28 cellular contexts compared by ENCODE assay signal in genomic region chr11:4049006-4049405, GRCh38. TPM values are rescaled to one million over a fixed set of nuclear protein-coding genes. Genes with fewer than 3 reads are reported as not detected.
DNase-seq lines count a peak whose midpoint lies in the region; ATAC-seq, FAIRE-seq and TF ChIP-seq lines count a peak whose summit lies in the region.
"Had no signal": no experiment of that assay in that cellular context is flagged by ENCODE, and none has a peak within 500 bp of the region (broad histone marks: within the 10 kb centered on the region; RNA-seq: fewer than 3 reads in every experiment).

No MANE protein-coding gene starts in this region.

- H3K4me3 ChIP-seq in HepG2 (replicated peaks in 1 of 3; ENCODE audit: insufficient read depth in 1 of 3, low read depth in 2 of 3, low read length in 3 of 3) (no peak overlapping the region), right lobe of liver (no peak overlapping the region), K562 (no peak overlapping the region)
- H3K4me3 ChIP-seq: body of pancreas, esophagus squamous epithelium, gastrocnemius medialis, hepatocyte, neural progenitor cell, SJSA1, suprapubic skin had no signal

- 0 out of 2 replicates have a peak, but pooled peaks cover 5% of the 10 kb centered on the region for H4K20me1 ChIP-seq in HepG2 (ENCODE audit: insufficient read depth, low read length)
- H4K20me1 ChIP-seq in K562 (replicated peaks; ENCODE audit: control insufficient read depth, insufficient read depth, low read length): no peaks in the 10 kb centered on the region

- H3K4me1 ChIP-seq in HepG2 (ENCODE audit: insufficient read depth, low read length) (peaks cover 25% of the 10 kb centered on the region), right lobe of liver (peaks cover 0 to 13% (median 7%) of the 10 kb centered on the region in 4 donors), K562 (replicated peaks in 1 of 2; ENCODE audit: control insufficient read depth in 2 of 2, insufficient read depth in 2 of 2, low read length in 2 of 2) (peaks cover 0 to 8% of the 10 kb centered on the region in 2 experiments; a peak in 2 of 5 replicates)
- H3K4me1 ChIP-seq: body of pancreas, neural progenitor cell had no signal

- H3K9ac ChIP-seq in HepG2 (ENCODE audit: insufficient read depth, low read depth, low read length): no peak overlapping the region
- H3K9ac ChIP-seq in K562 (ENCODE audit: insufficient read depth in 1 of 2, low read depth in 2 of 2, low read length in 2 of 2): no peak overlapping the region
- H3K9ac ChIP-seq: neural progenitor cell had no signal

- ATAC-seq in HepG2 (no peak), right lobe of liver (no peak), K562 (no peak)
- ATAC-seq: activated T-cell treated with anti-CD3 and anti-CD28 coated beads, Interleukin-2, amount 50 U/mL, for 4 hours; body of pancreas; gastrocnemius medialis; Panc1; sciatic nerve had no signal

- POLR2A ChIA-PET in HepG2 (lab: Yijun Ruan, JAX): interaction anchor here (1.2 kb wide), 1 partner anchor 11 kb away, joined by 3 read pairs; no protein-coding TSS in a partner anchor
- POLR2A ChIA-PET in K562 (lab: Yijun Ruan, JAX): interaction anchor here (0.6 to 0.7 kb wide), 4 partner anchors 10 to 93 kb away, joined by 3 to 5 read pairs (median 4); no protein-coding TSS in a partner anchor

- DNase-seq in HepG2 (ENCODE audit: low spot score) (no peak), right lobe of liver (no peak), OCI-M1 (lab: John Stamatoyannopoulos, UW) (peak; percentile 68), K562 (ENCODE audit: extremely low read depth in 1 of 4, low spot score in 3 of 4) (no peak), NCI-H2196 (lab: John Stamatoyannopoulos, UW; ENCODE audit: unreplicated experiment) (no peak), HuH-7.5 (ENCODE audit: low spot score) (no peak), C1 segment of cervical spinal cord (lab: John Stamatoyannopoulos, UW) (no peak)
- no peak for DNase-seq in stimulated activated CD4-positive, alpha-beta T cell treated with anti-CD3 and anti-CD28 coated beads, Interleukin-12 subunit alpha, Interleukin-12 subunit beta, amount 100 ng/mL, for 4 hours
- DNase-seq: activated CD8-positive, alpha-beta memory T cell treated with anti-CD3 and anti-CD28 coated beads for 24 hours; activated T-cell treated with anti-CD3 and anti-CD28 coated beads, Interleukin-2, amount 50 U/mL, for 4 hours; CD4-positive, alpha-beta T cell; dermis blood vessel endothelial cell; esophagus squamous epithelium; gastrocnemius medialis; GOT3; NCI-H1417; NCI-H2081 treated with DMSO at 0.1 percent for 48 hours; posterior cingulate gyrus; stimulated activated CD4-positive, alpha-beta T cell treated with anti-CD3 and anti-CD28 coated beads, Interleukin-4, amount 100 ng/mL, for 4 hours; stimulated activated naive B cell treated with anti-CD40 and anti-IgM and Interleukin-4, amounts not matched to agents 10 μg/mL and 1 μg/mL and 100 μg/mL, for 72 hours had no signal

- intact Hi-C loops in HepG2 (cut with micrococcal nuclease; ENCODE audit: unreplicated experiment) (no loop called here), right lobe of liver (cut with DNase I) (no loop called here), K562 (cut with micrococcal nuclease) (no loop called here)

- CTCF ChIA-PET in HepG2 (lab: Yijun Ruan, JAX; ENCODE audit: low intra/inter-chr PET ratio, low total read pairs): no interaction called here
- CTCF ChIA-PET in K562 (lab: Yijun Ruan, JAX; ENCODE audit: low intra/inter-chr PET ratio): no interaction called here

- TF ChIP-seq EP300 in HepG2 (IDR thresholded peaks at IDR 0.05; ENCODE audit: low read depth in 2 of 2, low read length in 2 of 2) (no peak), HepG2 (CRISPR knock-in tag; IDR thresholded peaks at IDR 0.05; ENCODE audit: borderline replicate concordance) (no peak), K562 (IDR thresholded peaks at IDR 0.05; ENCODE audit: low read length) (no peak)

- TF ChIP-seq RAD21 in HepG2 (CRISPR knock-in tag; IDR thresholded peaks at IDR 0.05): no peak
- no peak for TF ChIP-seq RAD21 in K562 (CRISPR knock-in tag; conservative IDR thresholded peaks at IDR 0.05 in 1 of 2, IDR thresholded peaks at IDR 0.05 in 1 of 2)

- WGBS in HepG2 (ENCODE audit: low lambda C conversion rate): 97% methylated on average over 4 of the region's 4 CpGs
- 55% methylated on average over 3 of the region's 4 CpGs for WGBS in right lobe of liver (ENCODE audit: insufficient coverage, low coverage, low lambda C conversion rate, missing lambda C conversion rate)
- WGBS in K562 (ENCODE audit: insufficient coverage, low coverage, missing lambda C conversion rate): 68% methylated on average over 2 of the region's 4 CpGs

- H3K9me3 ChIP-seq in HepG2 (ENCODE audit: low read length) (no peaks in the 10 kb centered on the region), right lobe of liver (no peaks in the 10 kb centered on the region), K562 (replicated peaks; ENCODE audit: control insufficient read depth, insufficient read depth, low read depth, low read length) (no peaks in the 10 kb centered on the region)
- H3K9me3 ChIP-seq: body of pancreas, esophagus squamous epithelium, gastrocnemius medialis, SJSA1, suprapubic skin had no signal

- TF ChIP-seq CTCF in HepG2 (CRISPR knock-in tag; IDR thresholded peaks at IDR 0.05) (no peak), right lobe of liver (IDR thresholded peaks at IDR 0.05) (no peak), K562 (IDR thresholded peaks at IDR 0.05 in 2 of 3, conservative IDR thresholded peaks at IDR 0.05 in 1 of 3; ENCODE audit: insufficient read depth in 2 of 3, low read depth in 1 of 3, low read length in 3 of 3) (no peak)

- no peaks in the 10 kb centered on the region for H3K9me1 ChIP-seq in K562 (ENCODE audit: control insufficient read depth, insufficient read depth, low read length)

- BruUV-seq in HepG2 (replicated peaks; lab: Mats Ljungman, UMichigan) (no TSS peak), K562 (replicated peaks; lab: Mats Ljungman, UMichigan) (no TSS peak)

- H2AFZ ChIP-seq in HepG2 (ENCODE audit: low read length) (no peak overlapping the region), K562 (ENCODE audit: low read depth, low read length) (no peak overlapping the region)
- H2AFZ ChIP-seq: hepatocyte, neural progenitor cell had no signal

- H3K4me2 ChIP-seq in HepG2 (ENCODE audit: low read depth, low read length) (no peak overlapping the region), K562 (ENCODE audit: insufficient read depth, low read length) (no peak overlapping the region)
- H3K4me2 ChIP-seq: hepatocyte, neural progenitor cell had no signal

- in situ Hi-C loops in HepG2 (cut with HindIII; ENCODE audit: extremely low pct_ligation_motif_present, low pct_unique_long_range_greater_than_20kb): no loop called here
- in situ Hi-C loops in K562 (cut with MboI): no loop called here

- FAIRE-seq in HepG2 (lab: Jason Lieb, UNC): no peak
- FAIRE-seq in K562 (lab: Jason Lieb, UNC): no peak

- H3K27me3 ChIP-seq in HepG2 (ENCODE audit: control insufficient read depth in 1 of 2, insufficient read depth in 2 of 2, low read length in 2 of 2) (no peaks in the 10 kb centered on the region), right lobe of liver (no peaks in the 10 kb centered on the region), K562 (ENCODE audit: control insufficient read depth in 2 of 2, insufficient read depth in 2 of 2, low read length in 2 of 2) (no peaks in the 10 kb centered on the region)
- H3K27me3 ChIP-seq: body of pancreas, esophagus squamous epithelium, gastrocnemius medialis, hepatocyte, neural progenitor cell, SJSA1, suprapubic skin had no signal

- H3K36me3 ChIP-seq in HepG2 (replicated peaks in 1 of 2; ENCODE audit: control insufficient read depth in 1 of 2, insufficient read depth in 2 of 2, low read length in 2 of 2): peaks cover 1 to 4% of the 10 kb centered on the region in 2 experiments; a peak in 4 of 5 replicates
- no peaks in the 10 kb centered on the region for H3K36me3 ChIP-seq in right lobe of liver
- H3K36me3 ChIP-seq in K562 (ENCODE audit: control insufficient read depth, insufficient read depth, low read length): no peaks in the 10 kb centered on the region
- H3K36me3 ChIP-seq: gastrocnemius medialis, neural progenitor cell, suprapubic skin had no signal

- no peak overlapping the region for H3K27ac ChIP-seq in HepG2 (ENCODE audit: extremely low read length, insufficient read depth, low read length)
- H3K27ac ChIP-seq in right lobe of liver: no peak overlapping the region
- no peak overlapping the region for H3K27ac ChIP-seq in K562 (ENCODE audit: extremely low read depth, low read depth, low read length)
- H3K27ac ChIP-seq: 22Rv1, body of pancreas, esophagus squamous epithelium, hepatocyte, neural progenitor cell, SJSA1, suprapubic skin had no signal

- no peak for TF ChIP-seq POLR2A in HepG2 (IDR thresholded peaks at IDR 0.05; ENCODE audit: insufficient read depth in 1 of 2, low read depth in 2 of 2, low read length in 2 of 2)
- no peak for TF ChIP-seq POLR2A in right lobe of liver (IDR thresholded peaks at IDR 0.05)
- TF ChIP-seq POLR2A in K562 (conservative IDR thresholded peaks at IDR 0.05): no peak

- H3K79me2 ChIP-seq in HepG2 (ENCODE audit: insufficient read depth, low read length) (no peaks in the 10 kb centered on the region), K562 (ENCODE audit: control insufficient read depth, insufficient read depth, low read length) (0 out of 3 replicates have a peak, but pooled peaks cover 2% of the 10 kb centered on the region)
- H3K79me2 ChIP-seq: hepatocyte had no signal

RNA-seq across cellular contexts. Expression of gene RRM1, which starts 45.6 kb away (rescaled TPM):
- total RNA-seq in HepG2 (2016; rRNA removed; fragmentation: Illumina TruSeq; extraction: Trizol) (108 and 168 TPM in 2 replicates), right lobe of liver (10 to 100 TPM; 14.0 to 24.3 (median 16.7) TPM), K562 (2014; rRNA removed) (118 and 134 TPM in 2 replicates), K562 (2014; rRNA removed; fragmentation: Illumina TruSeq; extraction: Trizol) (194 and 206 TPM in 2 replicates), K562 (2015; rRNA removed; fragmentation: Illumina TruSeq; extraction: Trizol) (156 and 163 TPM in 2 replicates), K562 (2021) (162 and 163 TPM in 2 replicates)
- total RNA-seq in HepG2 (2016; cell fraction: cytosol; rRNA removed; fragmentation: Illumina TruSeq; extraction: Trizol; ENCODE audit: low read depth): 9.2 and 12.3 TPM in 2 replicates
- total RNA-seq in HepG2 (2016; cell fraction: insoluble cytoplasmic fraction; rRNA removed; fragmentation: Illumina TruSeq; extraction: Trizol): 109 and 177 TPM in 2 replicates
- 21.5 and 26.6 TPM in 2 replicates for total RNA-seq in HepG2 (2016; cell fraction: membrane; rRNA removed; fragmentation: Illumina TruSeq; extraction: Trizol)
- 49.7 and 51.5 TPM in 2 replicates for total RNA-seq in HepG2 (2016; cell fraction: nucleus; rRNA removed; fragmentation: Illumina TruSeq; extraction: Trizol)
- polyA plus RNA-seq in HepG2 (2011; rRNA removed) (11.8 and 17.3 TPM in 2 replicates), K562 (2011; rRNA removed) (174 and 202 TPM in 2 replicates), K562 (2014; fragmentation: Illumina TruSeq; extraction: Trizol) (142 and 178 TPM in 2 replicates), K562 (2014; fragmentation: Nextera tagmentation; extraction: Ambion mirVana) (100 to 1,000 TPM; 154 to 270 TPM), K562 (2014; rRNA removed) (106 and 113 TPM in 2 replicates)
- polyA plus RNA-seq in HepG2 (2011; cell fraction: cytosol; rRNA removed): 12.7 and 13.8 TPM in 2 replicates
- 6.5 and 8.2 TPM in 2 replicates for polyA plus RNA-seq in HepG2 (2011; cell fraction: nucleus; rRNA removed)
- polyA plus RNA-seq in HepG2 (2012): 20.3 and 37.0 TPM in 2 replicates
- 4.7 and 4.8 TPM in 2 replicates for polyA plus RNA-seq in HepG2 (2016; cell fraction: cytosol; fragmentation: Illumina TruSeq; extraction: Trizol; ENCODE audit: low read depth)
- polyA plus RNA-seq in HepG2 (2016; cell fraction: insoluble cytoplasmic fraction; fragmentation: Illumina TruSeq; extraction: Trizol; ENCODE audit: low read depth): 110 and 120 TPM in 2 replicates
- polyA plus RNA-seq in HepG2 (2016; cell fraction: membrane; fragmentation: Illumina TruSeq; extraction: Trizol; ENCODE audit: low read depth): 10.4 and 12.0 TPM in 2 replicates
- 40.5 and 42.7 TPM in 2 replicates for polyA plus RNA-seq in HepG2 (2016; cell fraction: nucleus; fragmentation: Illumina TruSeq; extraction: Trizol; ENCODE audit: insufficient read depth, low read depth)
- polyA minus RNA-seq in HepG2 (2011; rRNA and poly(A)+ RNA removed; ENCODE audit: low replicate concordance): 76.9 and 614 TPM in 2 replicates
- 23.6 and 31.9 TPM in 2 replicates for polyA minus RNA-seq in HepG2 (2011; cell fraction: cytosol; rRNA and poly(A)+ RNA removed)
- 23.6 and 25.0 TPM in 2 replicates for polyA minus RNA-seq in HepG2 (2011; cell fraction: nucleus; rRNA and poly(A)+ RNA removed)
- total RNA-seq in K562 (2011; cell fraction: chromatin; rRNA removed; ENCODE audit: low replicate concordance): 108 and 123 TPM in 2 replicates
- total RNA-seq in K562 (2011; cell fraction: nucleolus; rRNA removed): 37.5 and 43.2 TPM in 2 replicates
- total RNA-seq in K562 (2011; cell fraction: nucleoplasm; rRNA removed): 55.1 and 58.4 TPM in 2 replicates
- 113 and 123 TPM in 2 replicates for polyA plus RNA-seq in K562 (2011; cell fraction: cytosol; rRNA removed)
- polyA plus RNA-seq in K562 (2011; cell fraction: nucleus; rRNA removed): 70.4 and 85.8 TPM in 2 replicates
- 137 and 156 TPM in 2 replicates for polyA plus RNA-seq in K562 (2012)
- 346 and 409 TPM in 2 replicates for polyA minus RNA-seq in K562 (2011; rRNA and poly(A)+ RNA removed)
- polyA minus RNA-seq in K562 (2011; cell fraction: cytosol; rRNA and poly(A)+ RNA removed): 125 and 151 TPM in 2 replicates
- 39.0 and 62.2 TPM in 2 replicates for polyA minus RNA-seq in K562 (2011; cell fraction: nucleus; rRNA and poly(A)+ RNA removed)

Comparison
In these comparisons a context has a peak if more than half of its experiments do, and no peak if none do; other contexts are left out.
1. Of the 241 proteins assayed by ChIP-seq in both HepG2 and K562: peak only in HepG2: none; only in K562: CEBPG; in both: CEBPB; in neither: 237; mixed calls (peak in some experiments, not most) for 2.